In the genomic region with DNA sequence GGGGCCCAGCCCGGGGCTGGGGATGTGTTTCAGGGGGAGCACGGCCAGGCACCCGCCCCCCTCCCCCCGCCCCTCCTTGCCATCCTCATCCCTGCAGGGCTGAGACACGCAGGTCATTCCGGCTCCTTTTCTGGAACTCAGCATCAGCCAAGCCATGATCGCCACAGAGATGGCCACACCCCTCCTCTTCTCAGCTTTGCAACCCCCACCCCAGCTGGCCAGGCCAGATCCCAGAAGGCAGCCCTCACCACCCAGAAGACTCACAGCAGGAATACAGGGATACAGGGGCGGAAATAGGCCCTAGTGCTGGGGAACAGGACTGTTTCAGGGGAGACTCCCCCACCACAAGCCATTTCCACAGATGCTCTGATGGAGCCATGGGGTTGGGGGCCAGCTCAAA, we compare ENCODE assay signal across 1 cellular context.
A peak's percentile ranks its signal among the peaks of the same experiment; 100 is the strongest.
TF ChIP-seq lines count a peak whose summit lies in the region.

No MANE protein-coding gene starts in this region.

TF ChIP-seq in HepG2, 621 proteins besides CTCF, POLR2A, EP300 and RAD21:
- TF ChIP-seq, protein P1, sequence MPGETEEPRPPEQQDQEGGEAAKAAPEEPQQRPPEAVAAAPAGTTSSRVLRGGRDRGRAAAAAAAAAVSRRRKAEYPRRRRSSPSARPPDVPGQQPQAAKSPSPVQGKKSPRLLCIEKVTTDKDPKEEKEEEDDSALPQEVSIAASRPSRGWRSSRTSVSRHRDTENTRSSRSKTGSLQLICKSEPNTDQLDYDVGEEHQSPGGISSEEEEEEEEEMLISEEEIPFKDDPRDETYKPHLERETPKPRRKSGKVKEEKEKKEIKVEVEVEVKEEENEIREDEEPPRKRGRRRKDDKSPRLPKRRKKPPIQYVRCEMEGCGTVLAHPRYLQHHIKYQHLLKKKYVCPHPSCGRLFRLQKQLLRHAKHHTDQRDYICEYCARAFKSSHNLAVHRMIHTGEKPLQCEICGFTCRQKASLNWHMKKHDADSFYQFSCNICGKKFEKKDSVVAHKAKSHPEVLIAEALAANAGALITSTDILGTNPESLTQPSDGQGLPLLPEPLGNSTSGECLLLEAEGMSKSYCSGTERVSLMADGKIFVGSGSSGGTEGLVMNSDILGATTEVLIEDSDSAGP (CRISPR knock-in tag; IDR thresholded peaks at IDR 0.05; ENCODE audit: borderline replicate concordance): 0 out of 2 replicates have a peak, but pooled peaks have one; percentile 1
- TF ChIP-seq EHMT2 (IDR thresholded peaks at IDR 0.05; ENCODE audit: borderline replicate concordance, low read depth, low read length): no peak
